In genomic region chr11:1743587-1744136, GRCh38 we compare ENCODE assay signal across 28 cellular contexts. TPM values are rescaled to one million over a fixed set of nuclear protein-coding genes. Genes with fewer than 3 reads are reported as not detected.
A peak's percentile ranks its signal among the peaks of the same experiment; 100 is the strongest.
DNase-seq lines count a peak whose midpoint lies in the region; ATAC-seq, FAIRE-seq and TF ChIP-seq lines count a peak whose summit lies in the region.
"Had no signal": no experiment of that assay in that cellular context is flagged by ENCODE, and none has a peak within 500 bp of the region (broad histone marks: within the 10 kb centered on the region; RNA-seq: fewer than 3 reads in every experiment).

No MANE protein-coding gene starts in this region.

- no peaks in the 10 kb centered on the region for H3K27me3 ChIP-seq in Peyer's patch
- no peaks in the 10 kb centered on the region for H3K27me3 ChIP-seq in dorsolateral prefrontal cortex
- H3K27me3 ChIP-seq in gastrocnemius medialis: no peaks in the 10 kb centered on the region

- no peak overlapping the region for H3K4me3 Mint-ChIP-seq in activated CD8-positive, alpha-beta T cell treated with anti-CD3 and anti-CD28 coated beads for 36 hours
- H3K4me3 Mint-ChIP-seq: CD4-positive, alpha-beta T cell; HFFc6; IgD-negative memory B cell had no signal

- POLR2A ChIA-PET in activated CD8-positive, alpha-beta T cell treated with anti-CD3 and anti-CD28 coated beads for 36 hours (lab: Charles Lee): interaction anchor here (1.7 kb wide), 1 partner anchor 13 kb away, joined by 7 read pairs; no protein-coding TSS in a partner anchor

- intact Hi-C loops in dorsolateral prefrontal cortex (cut with DNase I): loop anchor here (2.0 to 5.0 kb wide), 3 partner anchors 46 to 89 kb away; partner anchors contain the start of gene KRTAP5-6 (in 1 of the 2)
- intact Hi-C loops in gastrocnemius medialis (cut with DNase I; ENCODE audit: low total_unique reads): loop anchor here (1.0 to 5.0 kb wide), 3 partner anchors 20 to 446 kb away; partner anchors contain the start of gene CTSD
- intact Hi-C loops in activated CD8-positive, alpha-beta T cell treated with anti-CD3 and anti-CD28 coated beads for 36 hours (cut with micrococcal nuclease): no loop called here

- peak; percentile 14 for DNase-seq in activated effector memory CD4-positive, alpha-beta T cell treated with anti-CD3 and anti-CD28 coated beads, Interleukin-2, amount 50 U/mL, for 16 hours
- no peak for DNase-seq in activated effector memory CD4-positive, alpha-beta T cell treated with Interleukin-2 at 50 U/mL for 16 hours
- peak in 2 of 3 donors; percentile 15 to 44 for DNase-seq in Peyer's patch
- DNase-seq in dorsolateral prefrontal cortex: peak in 2 of 10 donors; percentile 6 to 10
- DNase-seq in gastrocnemius medialis: peak in 1 of 2 donors; percentile 8
- no peak for DNase-seq in activated CD8-positive, alpha-beta T cell treated with anti-CD3 and anti-CD28 coated beads for 36 hours
- DNase-seq in D721Med (ENCODE audit: insufficient read length, low spot score): no peak
- DNase-seq in AG08395 (ENCODE audit: low spot score): no peak
- DNase-seq: 8988T; BE2C; CD4-positive, alpha-beta T cell; DMS153; GDM1; H7; HFFc6; Karpas-422; NCI-H1436; NCI-H2029; NCI-H2171; NCI-H446 had no signal

- H3K27me3 Mint-ChIP-seq in activated CD8-positive, alpha-beta T cell treated with anti-CD3 and anti-CD28 coated beads for 36 hours: peaks cover 3% of the 10 kb centered on the region
- H3K27me3 Mint-ChIP-seq: CD4-positive, alpha-beta T cell had no signal

- H3K36me3 ChIP-seq in Peyer's patch (no peaks in the 10 kb centered on the region), gastrocnemius medialis (no peaks in the 10 kb centered on the region)
- H3K36me3 ChIP-seq: BE2C had no signal

- TF ChIP-seq CTCF in Peyer's patch (IDR thresholded peaks at IDR 0.05) (no peak), dorsolateral prefrontal cortex (IDR thresholded peaks at IDR 0.05 in 54 of 56, conservative IDR thresholded peaks at IDR 0.05 in 2 of 56; ENCODE audit: low read depth in 1 of 56, partially characterized antibody in 56 of 56) (no peak), gastrocnemius medialis (IDR thresholded peaks at IDR 0.05 in 4 of 5, conservative IDR thresholded peaks at IDR 0.05 in 1 of 5) (no peak), D721Med (IDR thresholded peaks at IDR 0.05; ENCODE audit: insufficient read depth, missing control alignments) (no peak)
- TF ChIP-seq CTCF in activated CD8-positive, alpha-beta T cell treated with anti-CD3 and anti-CD28 coated beads for 36 hours (IDR thresholded peaks at IDR 0.05): no peak

- H3K27ac Mint-ChIP-seq in activated CD8-positive, alpha-beta T cell treated with anti-CD3 and anti-CD28 coated beads for 36 hours: no peak overlapping the region
- H3K27ac Mint-ChIP-seq: CD4-positive, alpha-beta T cell; HFFc6; IgD-negative memory B cell had no signal

- H3K27ac ChIP-seq in Peyer's patch (no peak overlapping the region), dorsolateral prefrontal cortex (peak overlapping the region in 31 of 59 donors; percentile 31 to 93 (median 64)), gastrocnemius medialis (peak overlapping the region; percentile 34 to 76 (median 64))
- H3K27ac ChIP-seq: HL-60 had no signal

- peaks cover 2% of the 10 kb centered on the region for H3K9me3 Mint-ChIP-seq in activated CD8-positive, alpha-beta T cell treated with anti-CD3 and anti-CD28 coated beads for 36 hours
- H3K9me3 Mint-ChIP-seq: CD4-positive, alpha-beta T cell had no signal

- H3K4me1 Mint-ChIP-seq in activated CD8-positive, alpha-beta T cell treated with anti-CD3 and anti-CD28 coated beads for 36 hours (ENCODE audit: low read depth): peaks cover 2% of the 10 kb centered on the region

- H3K4me1 ChIP-seq in Peyer's patch (peaks cover 0 to 4% (median 0%) of the 10 kb centered on the region in 4 donors), gastrocnemius medialis (peaks cover 28 to 38% of the 10 kb centered on the region in 2 donors)
- H3K4me1 ChIP-seq: BE2C had no signal

- H3K36me3 Mint-ChIP-seq in activated CD8-positive, alpha-beta T cell treated with anti-CD3 and anti-CD28 coated beads for 36 hours (ENCODE audit: low read depth): no peaks in the 10 kb centered on the region
- H3K36me3 Mint-ChIP-seq: IgD-negative memory B cell had no signal

- FAIRE-seq in D721Med (lab: Jason Lieb, UNC): no peak

- TF ChIP-seq POLR2A in Peyer's patch (IDR thresholded peaks at IDR 0.05): no peak
- no peak for TF ChIP-seq POLR2A in gastrocnemius medialis (IDR thresholded peaks at IDR 0.05)

- CTCF ChIA-PET in activated CD8-positive, alpha-beta T cell treated with anti-CD3 and anti-CD28 coated beads for 36 hours (lab: Charles Lee): no interaction called here

- in situ Hi-C loops in gastrocnemius medialis (cut with MboI; ENCODE audit: low sequenced_read_pairs in 4 of 4): no loop called here

- no peak for ATAC-seq in gastrocnemius medialis
- ATAC-seq in activated CD8-positive, alpha-beta T cell treated with anti-CD3 and anti-CD28 coated beads for 36 hours: no peak
- ATAC-seq: Panc1 had no signal

- no peaks in the 10 kb centered on the region for H3K9me3 ChIP-seq in Peyer's patch
- no peaks in the 10 kb centered on the region for H3K9me3 ChIP-seq in gastrocnemius medialis
- H3K9me3 ChIP-seq: BE2C, Caco-2 had no signal

- no peak overlapping the region for H3K4me3 ChIP-seq in Peyer's patch
- peak overlapping the region in 1 of 59 donors; percentile 32 for H3K4me3 ChIP-seq in dorsolateral prefrontal cortex
- H3K4me3 ChIP-seq in gastrocnemius medialis: no peak overlapping the region

RNA-seq across cellular contexts. Expression of gene IFITM10, which starts 6.7 kb away (rescaled TPM):
- 1 to 10 TPM in 3 of 4 donors, under 1 TPM in 1; 0.88 to 5.0 (median 3.4) TPM for total RNA-seq in Peyer's patch
- 10 to 100 TPM in 74 of 120 experiments, 1 to 10 TPM in 46; 6.0 to 26.6 (median 11.4) TPM for total RNA-seq in dorsolateral prefrontal cortex
- total RNA-seq in gastrocnemius medialis: 1 to 10 TPM; 1.1 to 7.2 (median 4.9) TPM
- under 1 TPM; 0.07 to 0.31 TPM for total RNA-seq in activated CD8-positive, alpha-beta T cell treated with anti-CD3 and anti-CD28 coated beads for 36 hours

RNA-seq across cellular contexts. Expression of gene CTSD, which starts 20.1 kb away (rescaled TPM):
- total RNA-seq in Peyer's patch: 1,000 to 10,000 TPM in 2 of 4 donors, 100 to 1,000 TPM in 2; 129 to 1,688 (median 1,221) TPM
- 100 to 1,000 TPM; 284 to 532 (median 387) TPM for total RNA-seq in dorsolateral prefrontal cortex
- total RNA-seq in gastrocnemius medialis: 100 to 1,000 TPM; 490 to 981 (median 845) TPM
- 10 to 100 TPM; 44.9 to 45.6 TPM for total RNA-seq in activated CD8-positive, alpha-beta T cell treated with anti-CD3 and anti-CD28 coated beads for 36 hours

RNA-seq across cellular contexts. Expression of gene KRTAP5-6, which starts 46.7 kb away (rescaled TPM):
- total RNA-seq in Peyer's patch: not detected
- total RNA-seq in dorsolateral prefrontal cortex: 1 to 10 TPM in 1 of 120 experiments, not detected in 119; 1.0 TPM
- not detected for total RNA-seq in gastrocnemius medialis
- total RNA-seq in activated CD8-positive, alpha-beta T cell treated with anti-CD3 and anti-CD28 coated beads for 36 hours: not detected
- total RNA-seq: Caco-2; CD4-positive, alpha-beta T cell; Daoy; H7; HFFc6; HT1080; MCF 10A; Right ventricle myocardium superior had no signal

Comparison
In these comparisons a context has a peak if more than half of its experiments do, and no peak if none do; other contexts are left out.
1. DNase-seq: peak in activated effector memory CD4-positive, alpha-beta T cell treated with anti-CD3 and anti-CD28 coated beads, Interleukin-2, amount 50 U/mL, for 16 hours (single experiment) and Peyer's patch (2 of 3); none in activated effector memory CD4-positive, alpha-beta T cell treated with Interleukin-2 at 50 U/mL for 16 hours (single experiment), activated CD8-positive, alpha-beta T cell treated with anti-CD3 and anti-CD28 coated beads for 36 hours (single experiment), D721Med (single experiment) and AG08395 (single experiment).
2. H3K27ac ChIP-seq: peak in dorsolateral prefrontal cortex (31 of 59) and gastrocnemius medialis (4 of 4); none in Peyer's patch (0 of 4).